8 cellular contexts compared by ENCODE assay signal in the genomic region with DNA sequence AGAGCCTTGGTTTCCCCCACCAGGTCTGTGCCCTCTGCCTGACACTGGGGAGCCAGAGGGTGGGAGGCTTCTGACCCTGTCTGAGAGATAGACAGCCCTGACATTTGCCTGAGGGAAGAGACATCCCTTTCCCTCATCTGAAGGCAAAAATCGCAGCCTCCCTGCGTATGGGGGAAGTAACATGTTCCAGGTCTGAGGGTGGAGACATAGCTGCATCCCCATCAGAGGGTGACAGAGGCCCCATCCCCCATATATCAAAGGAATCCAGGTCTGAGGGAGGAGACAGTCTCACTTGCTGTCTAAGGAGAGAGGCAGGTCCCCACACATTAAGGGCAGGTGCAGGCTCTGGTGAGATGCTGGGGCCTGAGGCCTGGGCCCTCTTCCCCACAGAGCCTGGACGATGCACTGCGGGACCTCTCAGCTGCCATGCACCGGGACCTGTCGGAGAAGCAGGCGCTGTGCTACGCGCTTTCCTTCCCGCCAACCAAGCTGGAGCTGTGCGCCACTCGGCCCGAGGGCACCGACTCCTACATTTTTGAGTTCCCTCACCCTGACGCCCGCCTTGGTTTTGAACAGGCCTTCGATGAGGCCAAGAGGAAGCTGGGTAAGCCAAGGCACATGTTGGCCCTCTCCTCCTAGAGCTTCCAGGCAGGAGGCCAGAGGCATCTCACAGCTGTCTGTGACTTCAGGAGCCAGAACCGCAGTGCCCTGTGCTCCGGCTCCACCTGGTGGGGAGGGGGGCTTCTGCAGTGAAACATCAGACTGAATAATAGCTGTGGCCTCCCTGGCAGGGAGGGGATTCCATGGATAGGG. TPM values are rescaled to one million over a fixed set of nuclear protein-coding genes. Genes with fewer than 3 reads are reported as not detected.
DNase-seq lines count a peak whose midpoint lies in the region; ATAC-seq, FAIRE-seq and TF ChIP-seq lines count a peak whose summit lies in the region.

No MANE protein-coding gene starts in this region.

- no peaks in the 10 kb centered on the region for H3K4me1 Mint-ChIP-seq in activated naive CD8-positive, alpha-beta T cell treated with anti-CD3 and anti-CD28 coated beads for 36 hours

- TF ChIP-seq CTCF in kidney (IDR thresholded peaks at IDR 0.05; ENCODE audit: borderline replicate concordance, extremely low read depth, insufficient read depth) (no peak), upper lobe of left lung (IDR thresholded peaks at IDR 0.05) (no peak)

- FAIRE-seq in kidney (lab: Jason Lieb, UNC), result no peak

- ATAC-seq in HG02840 (IDR thresholded peaks at IDR 0.05; ENCODE audit: low FRiP score, unreplicated experiment) (no peak), upper lobe of left lung (ENCODE audit: low FRiP score in 2 of 2) (no peak)

- intact Hi-C loops in kidney (cut with DNase I), result no loop called here

- no peak overlapping the region for H3K9ac ChIP-seq in kidney (ENCODE audit: low read length in 2 of 2)

- H3K36me3 ChIP-seq in kidney (ENCODE audit: control insufficient read depth in 1 of 2, insufficient read depth in 2 of 2, low read length in 2 of 2), result peaks cover 41 to 78% of the 10 kb centered on the region in 2 donors
- peaks cover 13 to 93% (median 66%) of the 10 kb centered on the region in 4 donors for H3K36me3 ChIP-seq in upper lobe of left lung

- no peaks in the 10 kb centered on the region for H3K27me3 Mint-ChIP-seq in activated naive CD8-positive, alpha-beta T cell treated with anti-CD3 and anti-CD28 coated beads for 36 hours

- H3K27ac ChIP-seq in kidney (ENCODE audit: low read depth in 2 of 2, low read length in 2 of 2) (peak overlapping the region; percentile 43 to 51), upper lobe of left lung (peak overlapping the region in 2 of 4 donors; percentile 4 to 5)

- H3K9me3 ChIP-seq in kidney (ENCODE audit: control insufficient read depth in 1 of 2, low read length in 2 of 2) (no peaks in the 10 kb centered on the region), upper lobe of left lung (no peaks in the 10 kb centered on the region)

- no peaks in the 10 kb centered on the region for H3K4me1 ChIP-seq in kidney (ENCODE audit: control insufficient read depth in 1 of 2, insufficient read depth in 1 of 2, low read depth in 1 of 2, low read length in 2 of 2)
- no peaks in the 10 kb centered on the region for H3K4me1 ChIP-seq in upper lobe of left lung

- DNase-seq in NCI-H345 (lab: John Stamatoyannopoulos, UW) (peak; percentile 14), NCI-H345 treated with DMSO at 0.1 percent for 48 hours (lab: John Stamatoyannopoulos, UW; ENCODE audit: unreplicated experiment) (no peak), NCI-H2171 treated with DMSO at 0.1 percent for 48 hours (lab: John Stamatoyannopoulos, UW) (peak; percentile 61), kidney (no peak), upper lobe of left lung (no peak)
- peak; percentile 35 for DNase-seq in activated naive CD8-positive, alpha-beta T cell treated with anti-CD3 and anti-CD28 coated beads for 36 hours
- DNase-seq in NK-92 treated with Interleukin-12 subunit alpha and Interleukin-12 subunit beta, amount 100 ng/mL, for 24 hours (lab: John Stamatoyannopoulos, UW), result no peak

- H3K9me3 Mint-ChIP-seq in activated naive CD8-positive, alpha-beta T cell treated with anti-CD3 and anti-CD28 coated beads for 36 hours, result no peaks in the 10 kb centered on the region

- no peaks in the 10 kb centered on the region for H3K36me3 Mint-ChIP-seq in activated naive CD8-positive, alpha-beta T cell treated with anti-CD3 and anti-CD28 coated beads for 36 hours

- no peak overlapping the region for H3K4me3 ChIP-seq in kidney (ENCODE audit: low read length in 2 of 2)
- no peak overlapping the region for H3K4me3 ChIP-seq in upper lobe of left lung

- no peak for TF ChIP-seq POLR2A in upper lobe of left lung (IDR thresholded peaks at IDR 0.05)

- H3K4me3 Mint-ChIP-seq in activated naive CD8-positive, alpha-beta T cell treated with anti-CD3 and anti-CD28 coated beads for 36 hours, result no peak overlapping the region

- 87% methylated on average over 14 to 19 of the region's 19 CpGs for WGBS in upper lobe of left lung, 2 donors

- no peak overlapping the region for H3K27ac Mint-ChIP-seq in activated naive CD8-positive, alpha-beta T cell treated with anti-CD3 and anti-CD28 coated beads for 36 hours

- H3K27me3 ChIP-seq in upper lobe of left lung, result no peaks in the 10 kb centered on the region

- TF ChIP-seq EP300 in upper lobe of left lung (IDR thresholded peaks at IDR 0.05), result no peak

RNA-seq across cellular contexts. Expression of a gene that starts 16.1 kb away (rescaled TPM):
- 10 to 100 TPM; 23.2 to 24.2 TPM for total RNA-seq in activated naive CD8-positive, alpha-beta T cell treated with anti-CD3 and anti-CD28 coated beads for 36 hours
- total RNA-seq in kidney (8.7 TPM), upper lobe of left lung (10 to 100 TPM in 5 of 6 donors, 1 to 10 TPM in 1; 4.9 to 27.0 (median 19.2) TPM)
- polyA plus RNA-seq in kidney (ENCODE audit: insufficient read depth, low read depth, low replicate concordance), result 1.0 TPM

RNA-seq across cellular contexts. Expression of a gene that starts 52.1 kb away (rescaled TPM):
- under 1 TPM in 1 of 2 experiments, not detected in 1; 0.08 TPM for total RNA-seq in activated naive CD8-positive, alpha-beta T cell treated with anti-CD3 and anti-CD28 coated beads for 36 hours
- total RNA-seq in kidney (68.2 TPM), upper lobe of left lung (100 to 1,000 TPM in 2 of 6 donors, 10 to 100 TPM in 4; 48.1 to 140 (median 65.1) TPM)
- 36.6 TPM for polyA plus RNA-seq in kidney (ENCODE audit: insufficient read depth, low read depth, low replicate concordance)

Comparison
In these comparisons a context has a peak if more than half of its experiments do, and no peak if none do; other contexts are left out.
1. DNase-seq: peak in NCI-H345 (single experiment), NCI-H2171 treated with DMSO at 0.1 percent for 48 hours (single experiment) and activated naive CD8-positive, alpha-beta T cell treated with anti-CD3 and anti-CD28 coated beads for 36 hours (single experiment); none in NCI-H345 treated with DMSO at 0.1 percent for 48 hours (single experiment), kidney (single experiment), NK-92 treated with Interleukin-12 subunit alpha and Interleukin-12 subunit beta, amount 100 ng/mL, for 24 hours (single experiment) and upper lobe of left lung (0 of 2).
2. RNA of a gene that starts 52.1 kb away (total RNA-seq): 68.2 TPM in kidney (single experiment) and 48.1 to 140 TPM in upper lobe of left lung; 0.08 TPM in activated naive CD8-positive, alpha-beta T cell treated with anti-CD3 and anti-CD28 coated beads for 36 hours; every median in the first group is over 10 times any median in the second.